1 cellular context compared by ENCODE assay signal in the genomic region with DNA sequence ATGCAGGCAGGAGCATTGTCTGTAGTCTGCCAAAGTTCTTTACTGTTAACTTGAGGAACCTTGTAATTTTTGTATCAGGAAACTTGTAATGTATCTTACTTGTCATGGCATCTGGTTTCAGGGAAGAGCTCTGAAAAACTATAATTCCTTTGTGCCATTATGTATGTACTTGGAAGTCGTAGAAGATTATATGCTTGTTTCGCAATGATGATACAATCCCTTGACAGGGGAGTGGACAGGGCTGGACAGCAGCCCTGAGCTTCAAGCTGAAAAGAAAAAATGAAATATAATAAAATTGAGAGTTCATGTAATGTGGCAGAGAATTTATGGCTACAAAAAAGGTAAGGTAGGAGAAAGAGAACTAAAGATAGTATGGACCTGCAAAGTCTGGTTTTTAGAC.
TF ChIP-seq lines count a peak whose summit lies in the region.

No MANE protein-coding gene starts in this region.

TF ChIP-seq in HepG2, 621 proteins besides CTCF, POLR2A, EP300 and RAD21:
- TF ChIP-seq, protein P1, sequence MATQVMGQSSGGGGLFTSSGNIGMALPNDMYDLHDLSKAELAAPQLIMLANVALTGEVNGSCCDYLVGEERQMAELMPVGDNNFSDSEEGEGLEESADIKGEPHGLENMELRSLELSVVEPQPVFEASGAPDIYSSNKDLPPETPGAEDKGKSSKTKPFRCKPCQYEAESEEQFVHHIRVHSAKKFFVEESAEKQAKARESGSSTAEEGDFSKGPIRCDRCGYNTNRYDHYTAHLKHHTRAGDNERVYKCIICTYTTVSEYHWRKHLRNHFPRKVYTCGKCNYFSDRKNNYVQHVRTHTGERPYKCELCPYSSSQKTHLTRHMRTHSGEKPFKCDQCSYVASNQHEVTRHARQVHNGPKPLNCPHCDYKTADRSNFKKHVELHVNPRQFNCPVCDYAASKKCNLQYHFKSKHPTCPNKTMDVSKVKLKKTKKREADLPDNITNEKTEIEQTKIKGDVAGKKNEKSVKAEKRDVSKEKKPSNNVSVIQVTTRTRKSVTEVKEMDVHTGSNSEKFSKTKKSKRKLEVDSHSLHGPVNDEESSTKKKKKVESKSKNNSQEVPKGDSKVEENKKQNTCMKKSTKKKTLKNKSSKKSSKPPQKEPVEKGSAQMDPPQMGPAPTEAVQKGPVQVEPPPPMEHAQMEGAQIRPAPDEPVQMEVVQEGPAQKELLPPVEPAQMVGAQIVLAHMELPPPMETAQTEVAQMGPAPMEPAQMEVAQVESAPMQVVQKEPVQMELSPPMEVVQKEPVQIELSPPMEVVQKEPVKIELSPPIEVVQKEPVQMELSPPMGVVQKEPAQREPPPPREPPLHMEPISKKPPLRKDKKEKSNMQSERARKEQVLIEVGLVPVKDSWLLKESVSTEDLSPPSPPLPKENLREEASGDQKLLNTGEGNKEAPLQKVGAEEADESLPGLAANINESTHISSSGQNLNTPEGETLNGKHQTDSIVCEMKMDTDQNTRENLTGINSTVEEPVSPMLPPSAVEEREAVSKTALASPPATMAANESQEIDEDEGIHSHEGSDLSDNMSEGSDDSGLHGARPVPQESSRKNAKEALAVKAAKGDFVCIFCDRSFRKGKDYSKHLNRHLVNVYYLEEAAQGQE (IDR thresholded peaks at IDR 0.05; ENCODE audit: borderline replicate concordance in 1 of 2, low read depth in 1 of 2, low read length in 2 of 2) = 0 out of 4 replicates have a peak, but pooled peaks of 1 of the 2 experiments have one; percentile 47
- TF ChIP-seq ZFP90 (CRISPR knock-in tag; IDR thresholded peaks at IDR 0.05; ENCODE audit: borderline replicate concordance) (no peak), ZNF75D (CRISPR knock-in tag; IDR thresholded peaks at IDR 0.05; ENCODE audit: borderline replicate concordance) (no peak), ZNF572 (CRISPR knock-in tag; IDR thresholded peaks at IDR 0.05) (no peak), ZNF496 (CRISPR knock-in tag; IDR thresholded peaks at IDR 0.05; ENCODE audit: insufficient replicate concordance) (no peak), MTF1 (CRISPR knock-in tag; IDR thresholded peaks at IDR 0.05) (no peak), ZNF790 (CRISPR knock-in tag; IDR thresholded peaks at IDR 0.05; ENCODE audit: borderline replicate concordance) (no peak), ARID2 (CRISPR knock-in tag; IDR thresholded peaks at IDR 0.05; ENCODE audit: borderline replicate concordance) (no peak), ATRX (CRISPR knock-in tag; IDR thresholded peaks at IDR 0.05; ENCODE audit: borderline replicate concordance) (no peak), TSC22D2 (CRISPR knock-in tag; IDR thresholded peaks at IDR 0.05; ENCODE audit: borderline replicate concordance) (no peak), ZNF20 (CRISPR knock-in tag; IDR thresholded peaks at IDR 0.05) (no peak), GPN1 (CRISPR knock-in tag; IDR thresholded peaks at IDR 0.05; ENCODE audit: borderline replicate concordance) (no peak), CEBPB (IDR thresholded peaks at IDR 0.05; ENCODE audit: borderline replicate concordance, low read depth, low read length) (peak; percentile 61; the same call in 1 of the 2 replicates)
- TF ChIP-seq, protein P2, sequence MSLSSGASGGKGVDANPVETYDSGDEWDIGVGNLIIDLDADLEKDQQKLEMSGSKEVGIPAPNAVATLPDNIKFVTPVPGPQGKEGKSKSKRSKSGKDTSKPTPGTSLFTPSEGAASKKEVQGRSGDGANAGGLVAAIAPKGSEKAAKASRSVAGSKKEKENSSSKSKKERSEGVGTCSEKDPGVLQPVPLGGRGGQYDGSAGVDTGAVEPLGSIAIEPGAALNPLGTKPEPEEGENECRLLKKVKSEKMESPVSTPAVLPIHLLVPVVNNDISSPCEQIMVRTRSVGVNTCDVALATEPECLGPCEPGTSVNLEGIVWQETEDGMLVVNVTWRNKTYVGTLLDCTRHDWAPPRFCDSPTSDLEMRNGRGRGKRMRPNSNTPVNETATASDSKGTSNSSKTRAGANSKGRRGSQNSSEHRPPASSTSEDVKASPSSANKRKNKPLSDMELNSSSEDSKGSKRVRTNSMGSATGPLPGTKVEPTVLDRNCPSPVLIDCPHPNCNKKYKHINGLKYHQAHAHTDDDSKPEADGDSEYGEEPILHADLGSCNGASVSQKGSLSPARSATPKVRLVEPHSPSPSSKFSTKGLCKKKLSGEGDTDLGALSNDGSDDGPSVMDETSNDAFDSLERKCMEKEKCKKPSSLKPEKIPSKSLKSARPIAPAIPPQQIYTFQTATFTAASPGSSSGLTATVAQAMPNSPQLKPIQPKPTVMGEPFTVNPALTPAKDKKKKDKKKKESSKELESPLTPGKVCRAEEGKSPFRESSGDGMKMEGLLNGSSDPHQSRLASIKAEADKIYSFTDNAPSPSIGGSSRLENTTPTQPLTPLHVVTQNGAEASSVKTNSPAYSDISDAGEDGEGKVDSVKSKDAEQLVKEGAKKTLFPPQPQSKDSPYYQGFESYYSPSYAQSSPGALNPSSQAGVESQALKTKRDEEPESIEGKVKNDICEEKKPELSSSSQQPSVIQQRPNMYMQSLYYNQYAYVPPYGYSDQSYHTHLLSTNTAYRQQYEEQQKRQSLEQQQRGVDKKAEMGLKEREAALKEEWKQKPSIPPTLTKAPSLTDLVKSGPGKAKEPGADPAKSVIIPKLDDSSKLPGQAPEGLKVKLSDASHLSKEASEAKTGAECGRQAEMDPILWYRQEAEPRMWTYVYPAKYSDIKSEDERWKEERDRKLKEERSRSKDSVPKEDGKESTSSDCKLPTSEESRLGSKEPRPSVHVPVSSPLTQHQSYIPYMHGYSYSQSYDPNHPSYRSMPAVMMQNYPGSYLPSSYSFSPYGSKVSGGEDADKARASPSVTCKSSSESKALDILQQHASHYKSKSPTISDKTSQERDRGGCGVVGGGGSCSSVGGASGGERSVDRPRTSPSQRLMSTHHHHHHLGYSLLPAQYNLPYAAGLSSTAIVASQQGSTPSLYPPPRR (CRISPR knock-in tag; IDR thresholded peaks at IDR 0.05; ENCODE audit: borderline replicate concordance) = no peak
